Comparison of ENCODE assay signal across 18 cellular contexts in the genomic region with DNA sequence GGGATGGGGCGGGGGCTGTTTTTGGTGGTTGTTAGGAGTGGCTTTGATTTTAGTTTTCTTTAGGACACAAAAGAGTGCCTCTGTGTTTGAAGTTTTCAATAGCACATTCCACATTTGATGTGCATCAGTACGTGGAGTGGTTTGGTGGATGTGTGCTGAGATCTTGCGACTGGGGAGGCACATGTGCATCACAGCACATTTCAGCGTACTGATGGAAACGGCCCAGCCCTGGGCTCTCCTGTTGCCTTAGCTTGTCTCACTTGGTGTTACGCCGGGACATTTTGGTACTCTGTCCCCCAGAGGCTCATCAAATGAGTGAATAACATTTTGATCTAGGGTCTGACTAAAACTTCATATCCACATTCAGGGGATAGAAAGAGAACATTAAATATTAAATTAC.
DNase-seq lines count a peak whose midpoint lies in the region; ATAC-seq and TF ChIP-seq lines count a peak whose summit lies in the region.
"Had no signal": no experiment of that assay in that cellular context is flagged by ENCODE, and none has a peak within 500 bp of the region (broad histone marks: within the 10 kb centered on the region; RNA-seq: fewer than 3 reads in every experiment).

No MANE protein-coding gene starts in this region.

- H3K27ac Mint-ChIP-seq in activated naive CD4-positive, alpha-beta T cell treated with anti-CD3 and anti-CD28 coated beads, Interleukin-2, amount 50 U/mL, for 72 hours: peak overlapping the region; percentile 75 to 81
- peak overlapping the region; percentile 74 to 98 (median 96) for H3K27ac Mint-ChIP-seq in naive thymus-derived CD4-positive, alpha-beta T cell

- H3K27me3 ChIP-seq in heart left ventricle: no peaks in the 10 kb centered on the region
- H3K27me3 ChIP-seq in naive thymus-derived CD4-positive, alpha-beta T cell (ENCODE audit: control insufficient read depth in 2 of 2, insufficient read depth in 2 of 2, low read length in 2 of 2): no peaks in the 10 kb centered on the region
- H3K27me3 ChIP-seq in transverse colon: no peaks in the 10 kb centered on the region
- no peaks in the 10 kb centered on the region for H3K27me3 ChIP-seq in left lung

- CTCF ChIA-PET in naive thymus-derived CD4-positive, alpha-beta T cell (lab: Charles Lee): interaction anchor here (0.6 to 2.4 kb wide), 8 partner anchors 11 to 139 kb away, joined by 3 to 12 read pairs (median 4); a partner anchor contains a TSS

- peaks cover 0 to 63% (median 25%) of the 10 kb centered on the region in 12 donors for H3K4me1 ChIP-seq in heart left ventricle
- peaks cover 24 to 80% of the 10 kb centered on the region in 2 donors for H3K4me1 ChIP-seq in naive thymus-derived CD4-positive, alpha-beta T cell (ENCODE audit: control insufficient read depth in 2 of 2, insufficient read depth in 2 of 2, low read length in 2 of 2)
- peaks cover 5 to 32% (median 13%) of the 10 kb centered on the region in 4 donors for H3K4me1 ChIP-seq in transverse colon
- H3K4me1 ChIP-seq in left lung: peaks cover 5 to 47% of the 10 kb centered on the region in 2 donors

- no peak for TF ChIP-seq EP300 in transverse colon (IDR thresholded peaks at IDR 0.05; ENCODE audit: low read depth)

- no peak for TF ChIP-seq CTCF in heart left ventricle (IDR thresholded peaks at IDR 0.05)
- no peak for TF ChIP-seq CTCF in transverse colon (IDR thresholded peaks at IDR 0.05)
- no peak for TF ChIP-seq CTCF in left lung (IDR thresholded peaks at IDR 0.05)

- in situ Hi-C loops in transverse colon (cut with MboI; ENCODE audit: low pct_ligation_motif_present in 1 of 4, low pct_unique_long_range_greater_than_20kb in 1 of 4, low sequenced_read_pairs in 3 of 4): no loop called here

- peaks cover 14 to 41% of the 10 kb centered on the region in 2 donors for H3K36me3 Mint-ChIP-seq in activated naive CD4-positive, alpha-beta T cell treated with anti-CD3 and anti-CD28 coated beads, Interleukin-2, amount 50 U/mL, for 72 hours
- H3K36me3 Mint-ChIP-seq in naive thymus-derived CD4-positive, alpha-beta T cell: peaks cover 10 to 59% (median 49%) of the 10 kb centered on the region in 5 donors

- H3K36me3 ChIP-seq in heart left ventricle: peaks cover 0 to 63% (median 38%) of the 10 kb centered on the region in 9 donors
- H3K36me3 ChIP-seq in naive thymus-derived CD4-positive, alpha-beta T cell (ENCODE audit: control insufficient read depth in 2 of 3, insufficient read depth in 3 of 3, low read length in 3 of 3): peaks cover 16 to 25% (median 19%) of the 10 kb centered on the region in 3 experiments
- peaks cover 0 to 9% (median 0%) of the 10 kb centered on the region in 4 donors for H3K36me3 ChIP-seq in transverse colon
- H3K36me3 ChIP-seq in left lung: peaks cover 0 to 61% of the 10 kb centered on the region in 2 donors

- intact Hi-C loops in heart left ventricle (cut with DNase I): loop anchor here in 2 of 10 donors (2.0 to 5.0 kb wide), 2 partner anchors 71 to 78 kb away; a partner anchor contains a TSS
- intact Hi-C loops in left cardiac atrium (cut with DNase I): no loop called here
- intact Hi-C loops in naive thymus-derived CD4-positive, alpha-beta T cell (cut with micrococcal nuclease): loop anchor here (1.0 kb wide), 3 partner anchors 9 to 19 kb away; no protein-coding TSS in a partner anchor
- intact Hi-C loops in transverse colon (cut with DNase I; ENCODE audit: low total_unique reads): no loop called here
- intact Hi-C loops in left lung (cut with DNase I): loop anchor here (10.0 kb wide), 2 partner anchors 74 to 134 kb away; a partner anchor contains a TSS

- peaks cover 0 to 3% of the 10 kb centered on the region in 2 donors for H3K9me3 Mint-ChIP-seq in activated naive CD4-positive, alpha-beta T cell treated with anti-CD3 and anti-CD28 coated beads, Interleukin-2, amount 50 U/mL, for 72 hours
- peaks cover 0 to 3% (median 0%) of the 10 kb centered on the region in 11 donors for H3K9me3 Mint-ChIP-seq in naive thymus-derived CD4-positive, alpha-beta T cell

- POLR2A ChIA-PET in naive thymus-derived CD4-positive, alpha-beta T cell (lab: Charles Lee): interaction anchor here (1.1 to 35.2 kb wide), 5 partner anchors 9 to 100 kb away, joined by 4 to 900 read pairs (median 13); a partner anchor contains a TSS

- DNase-seq in heart left ventricle (no peak), left cardiac atrium (no peak), transverse colon (no peak), left lung (no peak)
- no peak for DNase-seq in activated naive CD4-positive, alpha-beta T cell treated with anti-CD3 and anti-CD28 coated beads, Interleukin-2, amount 50 U/mL, for 72 hours (ENCODE audit: low spot score in 2 of 2)
- DNase-seq in naive thymus-derived CD4-positive, alpha-beta T cell: peak in 1 of 9 donors; percentile 39
- DNase-seq: anterior cingulate cortex, cortex of kidney, DMS 273 treated with DMSO at 0.1 percent for 48 hours, HCEC 1CT, head of caudate nucleus, NCI-H1930, NCI-H69, PC-3, SK-N-SH had no signal

- WGBS in heart left ventricle, 4 donors: 50 to 68% (median 59%) methylated on average over 7 of the region's 7 CpGs
- WGBS in transverse colon (ENCODE audit: low coverage in 1 of 2), 2 donors: 76 to 100% methylated on average over 3 to 7 of the region's 7 CpGs

- H3K27ac ChIP-seq in heart left ventricle (peak overlapping the region in 7 of 12 donors; percentile 22 to 88 (median 41)), transverse colon (peak overlapping the region; percentile 37 to 67 (median 62)), left lung (no peak overlapping the region)
- H3K27ac ChIP-seq in naive thymus-derived CD4-positive, alpha-beta T cell (ENCODE audit: low read depth, low read length): peak overlapping the region; percentile 63

- H3K4me3 Mint-ChIP-seq in naive thymus-derived CD4-positive, alpha-beta T cell: peak overlapping the region; percentile 52 to 84 (median 73)

- ATAC-seq in heart left ventricle (peak in 2 of 4 donors; percentile 5 to 21), left cardiac atrium (no peak), left lung (no peak), GM19328 (IDR thresholded peaks at IDR 0.05; ENCODE audit: unreplicated experiment) (no peak)
- no peak for ATAC-seq in activated naive CD4-positive, alpha-beta T cell treated with anti-CD3 and anti-CD28 coated beads, Interleukin-2, amount 50 U/mL, for 72 hours
- ATAC-seq in naive thymus-derived CD4-positive, alpha-beta T cell: peak; percentile 18
- ATAC-seq in activated CD4-positive, CD25-positive, alpha-beta regulatory T cell treated with anti-CD3 and anti-CD28 coated beads, Interleukin-2, amount 50 U/mL, for 24 hours: no peak
- ATAC-seq: esophagus mucosa, PC-3 had no signal

- TF ChIP-seq POLR2A in heart left ventricle (IDR thresholded peaks at IDR 0.05) (no peak), transverse colon (IDR thresholded peaks at IDR 0.05) (no peak)

- H3K4me3 ChIP-seq in heart left ventricle: no peak overlapping the region
- no peak overlapping the region for H3K4me3 ChIP-seq in naive thymus-derived CD4-positive, alpha-beta T cell (ENCODE audit: low read length)
- H3K4me3 ChIP-seq in transverse colon: no peak overlapping the region
- H3K4me3 ChIP-seq in left lung: no peak overlapping the region

- H3K4me1 Mint-ChIP-seq in naive thymus-derived CD4-positive, alpha-beta T cell: peaks cover 50 to 95% (median 77%) of the 10 kb centered on the region in 7 donors

- H3K9me3 ChIP-seq in heart left ventricle (no peaks in the 10 kb centered on the region), transverse colon (no peaks in the 10 kb centered on the region), left lung (no peaks in the 10 kb centered on the region)
- no peaks in the 10 kb centered on the region for H3K9me3 ChIP-seq in naive thymus-derived CD4-positive, alpha-beta T cell (ENCODE audit: control insufficient read depth in 2 of 3, low read length in 3 of 3)
- H3K9me3 ChIP-seq: SK-N-SH had no signal

- no peaks in the 10 kb centered on the region for H3K27me3 Mint-ChIP-seq in naive thymus-derived CD4-positive, alpha-beta T cell

Comparison
In these comparisons a context has a peak if more than half of its experiments do, and no peak if none do; other contexts are left out.
1. H3K27ac ChIP-seq: peak in heart left ventricle (7 of 12), naive thymus-derived CD4-positive, alpha-beta T cell (single experiment) and transverse colon (4 of 4); none in left lung (0 of 2).
2. intact Hi-C loops: an anchor here in naive thymus-derived CD4-positive, alpha-beta T cell (1.0 kb wide) and left lung (10.0 kb wide); none called in left cardiac atrium and transverse colon.